In the genomic region with DNA sequence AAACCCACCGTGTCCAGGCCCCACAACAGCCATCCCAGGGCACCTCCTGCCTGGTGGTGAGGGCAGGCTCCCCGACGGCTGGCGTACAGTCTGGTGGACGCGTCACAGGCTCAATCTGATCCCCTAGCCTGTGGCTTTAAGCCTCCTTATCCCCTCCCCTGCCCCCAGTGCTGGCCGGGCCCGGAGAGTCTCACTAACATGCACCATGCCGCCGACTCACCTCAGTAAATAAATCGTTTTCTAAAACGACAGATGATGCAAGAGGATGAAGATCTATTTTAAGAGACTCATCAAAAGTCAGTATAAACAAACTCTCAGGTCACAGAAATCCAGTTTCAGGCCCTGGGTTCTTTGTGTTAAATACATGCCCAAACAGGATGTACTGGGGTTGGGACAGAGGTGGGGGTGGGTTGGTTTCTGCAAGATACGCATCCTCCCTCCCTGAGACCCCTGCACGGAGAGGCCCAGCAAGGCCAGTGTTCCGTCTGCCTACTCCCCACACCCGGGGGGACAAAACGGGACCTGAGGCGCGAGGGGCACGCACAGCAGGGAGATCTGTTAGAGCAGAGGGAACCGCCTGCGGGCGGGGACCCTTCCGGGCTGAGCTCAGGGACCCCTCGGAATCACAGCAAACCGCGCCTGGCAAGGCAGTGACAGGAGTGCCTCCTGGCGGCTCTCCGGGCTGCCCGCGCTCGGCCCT, we compare ENCODE assay signal across 1 cellular context.
TF ChIP-seq lines count a peak whose summit lies in the region.

No MANE protein-coding gene starts in this region.

TF ChIP-seq in SK-N-SH, 30 proteins besides CTCF, POLR2A, EP300 and RAD21 (continued from another document):
- no peak for TF ChIP-seq NFIC (IDR thresholded peaks at IDR 0.05; ENCODE audit: borderline replicate concordance)
- TF ChIP-seq GABPA (IDR thresholded peaks at IDR 0.05; ENCODE audit: low read depth) = no peak
- no peak for TF ChIP-seq POLR2AphosphoS5 (IDR thresholded peaks at IDR 0.05; ENCODE audit: low read depth, low read length)
- no peak for TF ChIP-seq RXRA (IDR thresholded peaks at IDR 0.05; ENCODE audit: borderline replicate concordance, low read depth)
- TF ChIP-seq, protein P1, sequence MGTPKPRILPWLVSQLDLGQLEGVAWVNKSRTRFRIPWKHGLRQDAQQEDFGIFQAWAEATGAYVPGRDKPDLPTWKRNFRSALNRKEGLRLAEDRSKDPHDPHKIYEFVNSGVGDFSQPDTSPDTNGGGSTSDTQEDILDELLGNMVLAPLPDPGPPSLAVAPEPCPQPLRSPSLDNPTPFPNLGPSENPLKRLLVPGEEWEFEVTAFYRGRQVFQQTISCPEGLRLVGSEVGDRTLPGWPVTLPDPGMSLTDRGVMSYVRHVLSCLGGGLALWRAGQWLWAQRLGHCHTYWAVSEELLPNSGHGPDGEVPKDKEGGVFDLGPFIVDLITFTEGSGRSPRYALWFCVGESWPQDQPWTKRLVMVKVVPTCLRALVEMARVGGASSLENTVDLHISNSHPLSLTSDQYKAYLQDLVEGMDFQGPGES (IDR thresholded peaks at IDR 0.05; ENCODE audit: low read depth, low read length) = no peak
- TF ChIP-seq, protein P2, sequence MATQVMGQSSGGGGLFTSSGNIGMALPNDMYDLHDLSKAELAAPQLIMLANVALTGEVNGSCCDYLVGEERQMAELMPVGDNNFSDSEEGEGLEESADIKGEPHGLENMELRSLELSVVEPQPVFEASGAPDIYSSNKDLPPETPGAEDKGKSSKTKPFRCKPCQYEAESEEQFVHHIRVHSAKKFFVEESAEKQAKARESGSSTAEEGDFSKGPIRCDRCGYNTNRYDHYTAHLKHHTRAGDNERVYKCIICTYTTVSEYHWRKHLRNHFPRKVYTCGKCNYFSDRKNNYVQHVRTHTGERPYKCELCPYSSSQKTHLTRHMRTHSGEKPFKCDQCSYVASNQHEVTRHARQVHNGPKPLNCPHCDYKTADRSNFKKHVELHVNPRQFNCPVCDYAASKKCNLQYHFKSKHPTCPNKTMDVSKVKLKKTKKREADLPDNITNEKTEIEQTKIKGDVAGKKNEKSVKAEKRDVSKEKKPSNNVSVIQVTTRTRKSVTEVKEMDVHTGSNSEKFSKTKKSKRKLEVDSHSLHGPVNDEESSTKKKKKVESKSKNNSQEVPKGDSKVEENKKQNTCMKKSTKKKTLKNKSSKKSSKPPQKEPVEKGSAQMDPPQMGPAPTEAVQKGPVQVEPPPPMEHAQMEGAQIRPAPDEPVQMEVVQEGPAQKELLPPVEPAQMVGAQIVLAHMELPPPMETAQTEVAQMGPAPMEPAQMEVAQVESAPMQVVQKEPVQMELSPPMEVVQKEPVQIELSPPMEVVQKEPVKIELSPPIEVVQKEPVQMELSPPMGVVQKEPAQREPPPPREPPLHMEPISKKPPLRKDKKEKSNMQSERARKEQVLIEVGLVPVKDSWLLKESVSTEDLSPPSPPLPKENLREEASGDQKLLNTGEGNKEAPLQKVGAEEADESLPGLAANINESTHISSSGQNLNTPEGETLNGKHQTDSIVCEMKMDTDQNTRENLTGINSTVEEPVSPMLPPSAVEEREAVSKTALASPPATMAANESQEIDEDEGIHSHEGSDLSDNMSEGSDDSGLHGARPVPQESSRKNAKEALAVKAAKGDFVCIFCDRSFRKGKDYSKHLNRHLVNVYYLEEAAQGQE (IDR thresholded peaks at IDR 0.05; ENCODE audit: low read depth, low read length) = no peak
- no peak for TF ChIP-seq YY1 (IDR thresholded peaks at IDR 0.05; ENCODE audit: low read depth)
- TF ChIP-seq SMC3 (IDR thresholded peaks at IDR 0.05; ENCODE audit: low read depth, low read length) = no peak
- TF ChIP-seq CHD2 (IDR thresholded peaks at IDR 0.05; ENCODE audit: low read length, partially characterized antibody) = no peak
- TF ChIP-seq TAF1 (IDR thresholded peaks at IDR 0.05; ENCODE audit: borderline replicate concordance, low read depth, low read length) = no peak
- TF ChIP-seq MEF2A (IDR thresholded peaks at IDR 0.05; ENCODE audit: borderline replicate concordance, low read depth) = no peak
